Comparison of ENCODE assay signal across 9 cellular contexts in the genomic region with DNA sequence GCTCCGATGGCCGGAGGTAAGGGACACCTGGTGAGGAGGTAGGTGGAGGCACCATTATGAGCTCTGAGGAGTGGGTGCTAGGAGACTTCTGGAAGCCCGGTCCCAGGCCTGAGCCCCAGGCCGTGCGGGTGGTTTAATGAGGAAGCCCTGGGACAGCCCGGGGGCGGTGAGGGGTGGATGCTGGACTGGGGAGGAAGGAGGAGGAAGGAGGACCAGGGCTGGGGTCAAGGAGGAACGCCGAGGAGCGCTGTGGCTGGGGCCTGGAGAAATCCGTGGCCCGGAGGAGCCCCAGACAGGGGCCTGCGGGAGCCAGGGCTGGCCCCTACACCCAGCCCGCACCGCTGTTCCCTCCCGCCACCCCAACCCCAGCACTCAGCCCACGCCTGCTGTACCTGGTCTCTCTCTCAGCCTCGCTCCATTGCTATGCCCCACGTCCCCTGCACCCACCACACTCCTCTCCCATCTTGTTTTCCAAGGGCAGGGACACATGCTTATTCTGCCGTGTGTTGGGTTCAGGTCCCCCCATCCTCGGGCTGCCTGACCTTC. TPM values are rescaled to one million over a fixed set of nuclear protein-coding genes. Genes with fewer than 3 reads are reported as not detected.
DNase-seq lines count a peak whose midpoint lies in the region; ATAC-seq and TF ChIP-seq lines count a peak whose summit lies in the region.
"Not testable (repeated sequence)": the region's sequence is repeated elsewhere in the genome, so short reads cannot be mapped to it uniquely, and the experiment has no call there.
"Had no signal": no experiment of that assay in that cellular context is flagged by ENCODE, and none has a peak within 500 bp of the region (broad histone marks: within the 10 kb centered on the region; RNA-seq: fewer than 3 reads in every experiment).

No MANE protein-coding gene starts in this region.

- not testable (repeated sequence) for H3K27ac ChIP-seq in GM23338 (ENCODE audit: low read depth); lower lobe of right lung; upper lobe of left lung

- DNase-seq in GM23338 (ENCODE audit: low spot score); activated naive CD8-positive, alpha-beta T cell treated with anti-CD3 and anti-CD28 coated beads, Interleukin-2, amount 10 ng/mL, durations not matched to agents 7 days and 5 days; Right ventricle myocardium inferior (ENCODE audit: missing footprints); left colon; lower lobe of right lung; sciatic nerve (ENCODE audit: low spot score); upper lobe of left lung: not testable (repeated sequence)

- H3K36me3 ChIP-seq in GM23338 (ENCODE audit: insufficient read depth); lower lobe of right lung; upper lobe of left lung: not testable (repeated sequence)

- TF ChIP-seq CTCF in GM23338 (conservative IDR thresholded peaks at IDR 0.05; ENCODE audit: low read depth in 2 of 2); lower lobe of right lung (IDR thresholded peaks at IDR 0.05); upper lobe of left lung (IDR thresholded peaks at IDR 0.05): not testable (repeated sequence)

- not testable (repeated sequence) for H3K4me1 Mint-ChIP-seq in GM23338; activated naive CD8-positive, alpha-beta T cell treated with anti-CD3 and anti-CD28 coated beads, Interleukin-2, amount 10 ng/mL, durations not matched to agents 7 days and 5 days

- not testable (repeated sequence) for H3K4me2 ChIP-seq in GM23338

- H4K20me1 ChIP-seq in GM23338 (replicated peaks; ENCODE audit: insufficient read depth): not testable (repeated sequence)

- not testable (repeated sequence) for H3K9me3 Mint-ChIP-seq in GM23338; activated naive CD8-positive, alpha-beta T cell treated with anti-CD3 and anti-CD28 coated beads, Interleukin-2, amount 10 ng/mL, durations not matched to agents 7 days and 5 days

- not testable (repeated sequence) for H3K27me3 Mint-ChIP-seq in GM23338 (ENCODE audit: insufficient read depth, low read depth, poor library complexity); activated naive CD8-positive, alpha-beta T cell treated with anti-CD3 and anti-CD28 coated beads, Interleukin-2, amount 10 ng/mL, durations not matched to agents 7 days and 5 days

- H3K79me2 ChIP-seq in GM23338 (replicated peaks; ENCODE audit: insufficient read depth): not testable (repeated sequence)

- not testable (repeated sequence) for TF ChIP-seq POLR2A in upper lobe of left lung (IDR thresholded peaks at IDR 0.05)

- not testable (repeated sequence) for H3K9me3 ChIP-seq in lower lobe of right lung, upper lobe of left lung

- ATAC-seq in GM23338: peak; percentile 61
- ATAC-seq in SK-N-SH treated with all-trans-retinoic acid at 6 μM for 48 hours: peak; percentile 33
- peak; percentile 24 for ATAC-seq in activated naive CD8-positive, alpha-beta T cell treated with anti-CD3 and anti-CD28 coated beads, Interleukin-2, amount 10 ng/mL, durations not matched to agents 7 days and 5 days (ENCODE audit: low read depth)
- peak; percentile 20 for ATAC-seq in Right ventricle myocardium inferior
- peak; percentile 19 for ATAC-seq in left colon
- peak; percentile 15 to 34 for ATAC-seq in lower lobe of right lung
- peak; percentile 29 for ATAC-seq in sciatic nerve
- peak; percentile 39 to 58 for ATAC-seq in upper lobe of left lung (ENCODE audit: low FRiP score in 2 of 2)

- not testable (repeated sequence) for H3K4me1 ChIP-seq in GM23338 (ENCODE audit: insufficient read depth); lower lobe of right lung; upper lobe of left lung

- intact Hi-C loops in Right ventricle myocardium inferior (cut with DNase I); left colon (cut with DNase I, micrococcal nuclease); lower lobe of right lung (cut with DNase I); sciatic nerve (cut with DNase I): not testable (repeated sequence)

- POLR2A ChIA-PET in activated naive CD8-positive, alpha-beta T cell treated with anti-CD3 and anti-CD28 coated beads, Interleukin-2, amount 10 ng/mL, durations not matched to agents 7 days and 5 days (lab: Charles Lee): not testable (repeated sequence)

- WGBS in upper lobe of left lung, 2 donors: 66 to 88% methylated on average over 8 to 9 of the region's 21 CpGs

- not testable (repeated sequence) for TF ChIP-seq EP300 in upper lobe of left lung (IDR thresholded peaks at IDR 0.05)

- not testable (repeated sequence) for H3K4me3 Mint-ChIP-seq in GM23338; activated naive CD8-positive, alpha-beta T cell treated with anti-CD3 and anti-CD28 coated beads, Interleukin-2, amount 10 ng/mL, durations not matched to agents 7 days and 5 days

- not testable (repeated sequence) for H3F3A ChIP-seq in GM23338 (replicated peaks; ENCODE audit: low read depth)

- H2AFZ ChIP-seq in GM23338: not testable (repeated sequence)

- H3K27ac Mint-ChIP-seq in GM23338; activated naive CD8-positive, alpha-beta T cell treated with anti-CD3 and anti-CD28 coated beads, Interleukin-2, amount 10 ng/mL, durations not matched to agents 7 days and 5 days: not testable (repeated sequence)

- H3K4me3 ChIP-seq in GM23338, lower lobe of right lung, upper lobe of left lung: not testable (repeated sequence)

- H3K36me3 Mint-ChIP-seq in GM23338 (ENCODE audit: low read depth); activated naive CD8-positive, alpha-beta T cell treated with anti-CD3 and anti-CD28 coated beads, Interleukin-2, amount 10 ng/mL, durations not matched to agents 7 days and 5 days: not testable (repeated sequence)

- H3K9me2 ChIP-seq in GM23338 (ENCODE audit: insufficient read depth): not testable (repeated sequence)

- H3K27me3 ChIP-seq in GM23338 (ENCODE audit: insufficient read depth); lower lobe of right lung (ENCODE audit: low read depth); upper lobe of left lung: not testable (repeated sequence)

RNA-seq across cellular contexts. Expression of a gene that starts 0.9 kb away (rescaled TPM):
- not detected in 2 replicates for total RNA-seq in GM23338 (2014; rRNA removed; shearing (Covaris generic))
- 0.06 and 0.16 TPM in 2 replicates for polyA plus RNA-seq in GM23338 (2016; fragmentation: Nextera tagmentation; extraction: Ambion mirVana)
- total RNA-seq in activated naive CD8-positive, alpha-beta T cell treated with anti-CD3 and anti-CD28 coated beads, Interleukin-2, amount 10 ng/mL, durations not matched to agents 7 days and 5 days: 1 to 10 TPM in 1 of 2 experiments, under 1 TPM in 1; 0.67 to 1.1 TPM
- total RNA-seq in Right ventricle myocardium inferior (not detected), left colon (under 1 TPM in 1 of 2 donors, not detected in 1; 0.64 TPM), lower lobe of right lung (1.0 TPM), sciatic nerve (0.58 TPM), upper lobe of left lung (under 1 TPM in 3 of 6 donors, not detected in 3; 0.44 to 0.69 (median 0.54) TPM)
- total RNA-seq: H4 had no signal
